ENCODE assay signal across 8 cellular contexts in genomic region chr7:43639858-43640491, GRCh38. TPM values are rescaled to one million over a fixed set of nuclear protein-coding genes. Genes with fewer than 3 reads are reported as not detected.
DNase-seq lines count a peak whose midpoint lies in the region; ATAC-seq and TF ChIP-seq lines count a peak whose summit lies in the region.

No MANE protein-coding gene starts in this region.

- TF ChIP-seq CTCF in upper lobe of left lung (IDR thresholded peaks at IDR 0.05) = no peak

- DNase-seq in EH (ENCODE audit: low read depth) (peak; percentile 89), NCI-H345 treated with DMSO at 0.1 percent for 48 hours (lab: John Stamatoyannopoulos, UW; ENCODE audit: unreplicated experiment) (peak; percentile 88), cerebellar cortex (ENCODE audit: low spot score) (peak; percentile 51), lung microvascular endothelial cell (ENCODE audit: low read depth in 2 of 2) (peak; percentile 97 to 98), upper lobe of left lung (peak in 1 of 2 donors; percentile 64), NOMO-1 (lab: John Stamatoyannopoulos, UW; ENCODE audit: unreplicated experiment in 2 of 2) (no peak), HPDE6-E6E7 (ENCODE audit: extremely low spot score) (no peak)

- no peaks in the 10 kb centered on the region for H3K9me3 ChIP-seq in upper lobe of left lung

- no peak for TF ChIP-seq EP300 in upper lobe of left lung (IDR thresholded peaks at IDR 0.05)

- peaks cover 16 to 50% (median 33%) of the 10 kb centered on the region in 4 donors for H3K4me1 ChIP-seq in upper lobe of left lung

- ATAC-seq in upper lobe of left lung (ENCODE audit: low FRiP score in 2 of 2) = peak; percentile 80
- ATAC-seq in GM18909 (IDR thresholded peaks at IDR 0.05; ENCODE audit: poor library complexity, unreplicated experiment) = no peak

- no peak overlapping the region for H3K4me3 ChIP-seq in upper lobe of left lung

- peaks cover 0 to 53% (median 12%) of the 10 kb centered on the region in 4 donors for H3K36me3 ChIP-seq in upper lobe of left lung

- no peaks in the 10 kb centered on the region for H3K27me3 ChIP-seq in upper lobe of left lung

- H3K27ac ChIP-seq in upper lobe of left lung = peak overlapping the region; percentile 40 to 65 (median 49)

- TF ChIP-seq POLR2A in upper lobe of left lung (IDR thresholded peaks at IDR 0.05) = no peak

- 45 to 51% methylated on average over 6 of the region's 6 CpGs for WGBS in upper lobe of left lung, 2 donors

RNA-seq across cellular contexts. Expression of gene STK17A, which starts 57.1 kb away (rescaled TPM):
- total RNA-seq in lung microvascular endothelial cell = 18.7 and 27.9 TPM in 2 replicates
- 10 to 100 TPM; 18.2 to 78.0 (median 38.6) TPM for total RNA-seq in upper lobe of left lung

Comparison
In these comparisons a context has a peak if more than half of its experiments do, and no peak if none do; other contexts are left out.
1. DNase-seq: peak in EH (single experiment), NCI-H345 treated with DMSO at 0.1 percent for 48 hours (single experiment), cerebellar cortex (single experiment) and lung microvascular endothelial cell (2 of 2); none in NOMO-1 (0 of 2) and HPDE6-E6E7 (single experiment).